ENCODE assay signal across 14 cellular contexts in the genomic region with DNA sequence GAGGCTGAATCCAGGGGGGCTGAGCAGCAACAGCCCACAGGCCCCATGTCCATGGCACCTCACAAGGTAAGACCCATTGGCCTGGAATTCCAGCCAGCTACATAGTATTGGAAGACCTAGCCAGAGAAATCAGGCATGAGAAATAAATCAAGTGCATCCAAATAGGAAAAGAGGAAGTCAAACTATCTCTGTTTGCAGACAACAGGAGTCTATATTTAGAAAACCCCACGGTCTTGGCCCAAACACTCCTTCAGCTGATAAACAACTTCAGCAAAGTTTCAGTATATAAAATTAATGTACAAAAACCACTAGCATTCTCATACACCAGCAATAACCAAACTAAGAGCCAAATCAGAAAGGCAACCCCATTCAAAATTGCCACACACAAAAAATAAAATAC. TPM values are rescaled to one million over a fixed set of nuclear protein-coding genes. Genes with fewer than 3 reads are reported as not detected.
DNase-seq lines count a peak whose midpoint lies in the region; ATAC-seq, FAIRE-seq and TF ChIP-seq lines count a peak whose summit lies in the region.
"Had no signal": no experiment of that assay in that cellular context is flagged by ENCODE, and none has a peak within 500 bp of the region (broad histone marks: within the 10 kb centered on the region; RNA-seq: fewer than 3 reads in every experiment).

No MANE protein-coding gene starts in this region.

- H3K4me1 Mint-ChIP-seq in activated B cell treated with CpG ODN at 0.5 μM for 24 hours = peaks cover 73% of the 10 kb centered on the region

- no peaks in the 10 kb centered on the region for H3K27me3 ChIP-seq in pancreas
- no peaks in the 10 kb centered on the region for H3K27me3 ChIP-seq in prostate gland (replicated peaks; ENCODE audit: insufficient read depth)
- H3K27me3 ChIP-seq: brain microvascular endothelial cell had no signal

- ATAC-seq in GM18498 (IDR thresholded peaks at IDR 0.05; ENCODE audit: unreplicated experiment) (peak; percentile 57), GM21526 (IDR thresholded peaks at IDR 0.05; ENCODE audit: low FRiP score, unreplicated experiment) (peak; percentile 43), HG03342 (IDR thresholded peaks at IDR 0.05; ENCODE audit: unreplicated experiment) (peak; percentile 54), activated B cell treated with CpG ODN at 0.5 μM for 24 hours (ENCODE audit: low read depth) (peak; percentile 35), pancreas (no peak)

- POLR2A ChIA-PET in activated B cell treated with CpG ODN at 0.5 μM for 24 hours (lab: Charles Lee) = interaction anchor here (0.5 to 1.9 kb wide), 9 partner anchors 14 to 769 kb away, joined by 3 to 10 read pairs (median 4); a partner anchor contains a TSS

- H3K27ac ChIP-seq in pancreas (no peak overlapping the region), prostate gland (no peak overlapping the region)
- H3K27ac ChIP-seq: brain microvascular endothelial cell had no signal

- H3K4me1 ChIP-seq in pancreas = no peaks in the 10 kb centered on the region
- H3K4me1 ChIP-seq in prostate gland (replicated peaks) = no peaks in the 10 kb centered on the region

- peak overlapping the region; percentile 41 for H3K4me3 Mint-ChIP-seq in activated B cell treated with CpG ODN at 0.5 μM for 24 hours

- DNase-seq in activated B cell treated with CpG ODN at 0.5 μM for 24 hours (no peak), pancreas (no peak), NCI-H774 (lab: John Stamatoyannopoulos, UW) (no peak), NCI-H2227 treated with DMSO at 0.1 percent for 48 hours (lab: John Stamatoyannopoulos, UW) (no peak), prostate gland (ENCODE audit: low spot score) (no peak)
- DNase-seq: activated CD4-positive, CD25-positive, alpha-beta regulatory T cell treated with anti-CD3 and anti-CD28 coated beads, Interleukin-2, amount 50 U/mL, for 72 hours; brain microvascular endothelial cell; NCI-H1436 treated with DMSO at 0.1 percent for 48 hours; NCI-H748 treated with DMSO at 0.1 percent for 48 hours; occipital lobe had no signal

- 24 to 27% methylated on average over 1 of the region's 1 CpG for WGBS in pancreas, 2 donors
- 71% methylated on average over 1 of the region's 1 CpG for WGBS in prostate gland

- TF ChIP-seq CTCF in activated B cell treated with CpG ODN at 0.5 μM for 24 hours (IDR thresholded peaks at IDR 0.05) (no peak), pancreas (IDR thresholded peaks at IDR 0.05) (no peak), prostate gland (IDR thresholded peaks at IDR 0.05) (no peak)

- H3K36me3 ChIP-seq in pancreas (no peaks in the 10 kb centered on the region), prostate gland (no peaks in the 10 kb centered on the region)
- H3K36me3 ChIP-seq: brain microvascular endothelial cell had no signal

- H3K9me3 ChIP-seq in pancreas (no peaks in the 10 kb centered on the region), prostate gland (no peaks in the 10 kb centered on the region)

- no peak overlapping the region for H3K4me3 ChIP-seq in pancreas
- no peak overlapping the region for H3K4me3 ChIP-seq in prostate gland
- H3K4me3 ChIP-seq: lung had no signal

- TF ChIP-seq POLR2A in prostate gland (IDR thresholded peaks at IDR 0.05) = no peak

- H3K36me3 Mint-ChIP-seq in activated B cell treated with CpG ODN at 0.5 μM for 24 hours (ENCODE audit: low read depth) = no peaks in the 10 kb centered on the region

- CTCF ChIA-PET in activated B cell treated with CpG ODN at 0.5 μM for 24 hours (lab: Charles Lee) = interaction anchor here (1.5 to 1.7 kb wide), 2 partner anchors 144 to 266 kb away, joined by 5 read pairs; no protein-coding TSS in a partner anchor

- intact Hi-C loops in activated B cell treated with CpG ODN at 0.5 μM for 24 hours (cut with micrococcal nuclease) = loop anchor here (1.0 to 10.0 kb wide), 2 partner anchors 28 to 535 kb away; a partner anchor contains a TSS
- intact Hi-C loops in pancreas (cut with DNase I) = loop anchor here (5.0 to 10.0 kb wide), 2 partner anchors 135 to 142 kb away; no protein-coding TSS in a partner anchor
- intact Hi-C loops in prostate gland (cut with DNase I) = loop anchor here (5.0 to 10.0 kb wide), 2 partner anchors 42 to 285 kb away; no protein-coding TSS in a partner anchor

- H3K27me3 Mint-ChIP-seq in activated B cell treated with CpG ODN at 0.5 μM for 24 hours = no peaks in the 10 kb centered on the region

- no peak for FAIRE-seq in pancreas (lab: Jason Lieb, UNC)

- peaks cover 13% of the 10 kb centered on the region for H3K9me3 Mint-ChIP-seq in activated B cell treated with CpG ODN at 0.5 μM for 24 hours

- H3K27ac Mint-ChIP-seq in activated B cell treated with CpG ODN at 0.5 μM for 24 hours = peak overlapping the region; percentile 72

RNA-seq across cellular contexts. Expression of a gene that starts 16.9 kb away (rescaled TPM):
- total RNA-seq in activated B cell treated with CpG ODN at 0.5 μM for 24 hours (not detected in 2 replicates), pancreas (not detected), prostate gland (not detected)
- polyA plus RNA-seq in pancreas = not detected
- total RNA-seq: occipital lobe had no signal

RNA-seq across cellular contexts. Expression of a gene that starts 28.4 kb away (rescaled TPM):
- 680 and 738 TPM in 2 replicates for total RNA-seq in activated B cell treated with CpG ODN at 0.5 μM for 24 hours
- total RNA-seq in pancreas = 10 to 100 TPM in 4 of 6 donors, 1 to 10 TPM in 2; 5.8 to 54.8 (median 15.8) TPM
- polyA plus RNA-seq in pancreas = 10 to 100 TPM; 25.8 to 27.0 TPM
- total RNA-seq in prostate gland = 10 to 100 TPM; 40.2 to 65.9 TPM

RNA-seq across cellular contexts. Expression of a gene that starts 51.5 kb away (rescaled TPM):
- total RNA-seq in activated B cell treated with CpG ODN at 0.5 μM for 24 hours (3.8 and 5.4 TPM in 2 replicates), pancreas (100 to 1,000 TPM in 4 of 6 donors, 10 to 100 TPM in 2; 87.2 to 267 (median 128) TPM), prostate gland (1 to 10 TPM in 1 of 2 donors, under 1 TPM in 1; 0.57 to 2.3 TPM)
- 10 to 100 TPM; 41.8 to 61.3 TPM for polyA plus RNA-seq in pancreas
- total RNA-seq: occipital lobe had no signal

Comparison
In these comparisons a context has a peak if more than half of its experiments do, and no peak if none do; other contexts are left out.
1. ATAC-seq: peak in GM18498 (single experiment), GM21526 (single experiment), HG03342 (single experiment) and activated B cell treated with CpG ODN at 0.5 μM for 24 hours (single experiment); none in pancreas (0 of 4).
2. RNA of a gene that starts 28.4 kb away (total RNA-seq): 680 to 738 TPM in activated B cell treated with CpG ODN at 0.5 μM for 24 hours; 40.2 to 65.9 TPM in prostate gland and 5.8 to 54.8 TPM in pancreas; every median in the first group is over 10 times any median in the second.
3. RNA of a gene that starts 51.5 kb away (total RNA-seq): 87.2 to 267 TPM in pancreas; 3.8 to 5.4 TPM in activated B cell treated with CpG ODN at 0.5 μM for 24 hours and 0.57 to 2.3 TPM in prostate gland; every median in the first group is over 10 times any median in the second.